ENCODE assay signal across 19 cellular contexts in genomic region chr16:29951966-29952365, GRCh38. TPM values are rescaled to one million over a fixed set of nuclear protein-coding genes. Genes with fewer than 3 reads are reported as not detected.
DNase-seq lines count a peak whose midpoint lies in the region; ATAC-seq, FAIRE-seq and TF ChIP-seq lines count a peak whose summit lies in the region.
"Had no signal": no experiment of that assay in that cellular context is flagged by ENCODE, and none has a peak within 500 bp of the region (broad histone marks: within the 10 kb centered on the region; RNA-seq: fewer than 3 reads in every experiment).

No MANE protein-coding gene starts in this region.

- H3K79me2 ChIP-seq in HepG2 (ENCODE audit: insufficient read depth, low read length) = no peaks in the 10 kb centered on the region

- peaks cover 0 to 10% of the 10 kb centered on the region in 2 experiments; a peak in 1 of 5 replicates for H3K27me3 ChIP-seq in HepG2 (ENCODE audit: control insufficient read depth in 1 of 2, insufficient read depth in 2 of 2, low read length in 2 of 2)
- H3K27me3 ChIP-seq in right lobe of liver = no peaks in the 10 kb centered on the region
- H3K27me3 ChIP-seq in uterus = no peaks in the 10 kb centered on the region

- TF ChIP-seq POLR2A in HepG2 (IDR thresholded peaks at IDR 0.05; ENCODE audit: insufficient read depth in 1 of 2, low read depth in 2 of 2, low read length in 2 of 2) (no peak), right lobe of liver (IDR thresholded peaks at IDR 0.05) (no peak), uterus (IDR thresholded peaks at IDR 0.05) (no peak)

- peaks cover 8% of the 10 kb centered on the region; the same call in 1 of the 2 replicates for H3K9me3 ChIP-seq in HepG2 (ENCODE audit: low read length)
- H3K9me3 ChIP-seq in right lobe of liver = no peaks in the 10 kb centered on the region
- no peaks in the 10 kb centered on the region for H3K9me3 ChIP-seq in uterus

- ATAC-seq in HepG2 = peak; percentile 92
- ATAC-seq in right lobe of liver = no peak
- ATAC-seq in GM19351 (IDR thresholded peaks at IDR 0.05; ENCODE audit: unreplicated experiment) = no peak
- ATAC-seq: PC-3 had no signal

- CTCF ChIA-PET in HepG2 (lab: Yijun Ruan, JAX; ENCODE audit: low intra/inter-chr PET ratio, low total read pairs) = no interaction called here

- TF ChIP-seq EP300 in HepG2 (IDR thresholded peaks at IDR 0.05; ENCODE audit: low read depth in 2 of 2, low read length in 2 of 2) = no peak
- no peak for TF ChIP-seq EP300 in HepG2 (CRISPR knock-in tag; IDR thresholded peaks at IDR 0.05; ENCODE audit: borderline replicate concordance)

- no peak for DNase-seq in HepG2 (ENCODE audit: low spot score)
- DNase-seq in right lobe of liver = no peak
- DNase-seq in cardiac fibroblast (ENCODE audit: low read depth in 2 of 2) = no peak
- DNase-seq in neural crest cell (ENCODE audit: low read depth, low spot score) = no peak
- DNase-seq in uterus = no peak
- DNase-seq in activated T-cell treated with anti-CD3 and anti-CD28 coated beads, Interleukin-2, amount 50 U/mL, for 24 hours = no peak
- DNase-seq in NCI-H1092 (lab: John Stamatoyannopoulos, UW) = no peak
- DNase-seq: COR-L47, DMS153, EL, KG1, NCI-H1048, NCI-H1694, NCI-H2107, PC-3 had no signal

- POLR2A ChIA-PET in HepG2 (lab: Yijun Ruan, JAX) = interaction anchor here (1.4 to 2.5 kb wide), 3 partner anchors 10 to 26 kb away, joined by 3 to 9 read pairs (median 4); partner anchors contain the start of genes KCTD13 and TMEM219

- H3K27ac ChIP-seq in HepG2 (ENCODE audit: extremely low read length, insufficient read depth, low read length) = no peak overlapping the region
- no peak overlapping the region for H3K27ac ChIP-seq in right lobe of liver
- no peak overlapping the region for H3K27ac ChIP-seq in uterus
- H3K27ac ChIP-seq: C4-2B, HL-60, SK-N-MC had no signal

- H3K27me3 Mint-ChIP-seq in neural crest cell (ENCODE audit: low read depth) = no peaks in the 10 kb centered on the region
- no peaks in the 10 kb centered on the region for H3K27me3 Mint-ChIP-seq in activated T-cell treated with anti-CD3 and anti-CD28 coated beads, Interleukin-2, amount 50 U/mL, for 24 hours

- TF ChIP-seq RAD21 in HepG2 (CRISPR knock-in tag; IDR thresholded peaks at IDR 0.05) = 0 out of 2 replicates have a peak, but pooled peaks have one; percentile 17

- intact Hi-C loops in HepG2 (cut with micrococcal nuclease; ENCODE audit: unreplicated experiment) (no loop called here), right lobe of liver (cut with DNase I) (no loop called here), uterus (cut with DNase I; ENCODE audit: low total_unique reads) (no loop called here)

- peak overlapping the region; percentile 47 for H3K27ac Mint-ChIP-seq in neural crest cell (ENCODE audit: unreplicated experiment)
- no peak overlapping the region for H3K27ac Mint-ChIP-seq in activated T-cell treated with anti-CD3 and anti-CD28 coated beads, Interleukin-2, amount 50 U/mL, for 24 hours

- H3K9me3 Mint-ChIP-seq in neural crest cell = peaks cover 5% of the 10 kb centered on the region
- H3K9me3 Mint-ChIP-seq in activated T-cell treated with anti-CD3 and anti-CD28 coated beads, Interleukin-2, amount 50 U/mL, for 24 hours = peaks cover 3% of the 10 kb centered on the region

- 29% methylated on average over 2 of the region's 2 CpGs for WGBS in HepG2 (ENCODE audit: low lambda C conversion rate)
- no CpG with 5 or more reads among the region's 2 CpGs for WGBS in right lobe of liver (ENCODE audit: insufficient coverage, low coverage, low lambda C conversion rate, missing lambda C conversion rate)

- no peak overlapping the region for H2AFZ ChIP-seq in HepG2 (ENCODE audit: low read length)

- H3K4me1 Mint-ChIP-seq in neural crest cell = no peaks in the 10 kb centered on the region
- no peaks in the 10 kb centered on the region for H3K4me1 Mint-ChIP-seq in activated T-cell treated with anti-CD3 and anti-CD28 coated beads, Interleukin-2, amount 50 U/mL, for 24 hours (ENCODE audit: low read depth)

- H3K4me1 ChIP-seq in HepG2 (ENCODE audit: insufficient read depth, low read length) (peaks cover 12% of the 10 kb centered on the region), right lobe of liver (no peaks in the 10 kb centered on the region), uterus (no peaks in the 10 kb centered on the region)

- no peaks in the 10 kb centered on the region for H3K36me3 Mint-ChIP-seq in neural crest cell (ENCODE audit: low read depth)
- no peaks in the 10 kb centered on the region for H3K36me3 Mint-ChIP-seq in activated T-cell treated with anti-CD3 and anti-CD28 coated beads, Interleukin-2, amount 50 U/mL, for 24 hours (ENCODE audit: low read depth)

- no TSS peak for BruUV-seq in HepG2 (replicated peaks; lab: Mats Ljungman, UMichigan)

- TF ChIP-seq CTCF in HepG2 (CRISPR knock-in tag; IDR thresholded peaks at IDR 0.05) (no peak), right lobe of liver (IDR thresholded peaks at IDR 0.05) (no peak), cardiac fibroblast (IDR thresholded peaks at IDR 0.05; ENCODE audit: low read depth, low read length) (peak; percentile 12), neural crest cell (conservative IDR thresholded peaks at IDR 0.05) (no peak), uterus (IDR thresholded peaks at IDR 0.05) (no peak)

- H3K9ac ChIP-seq in HepG2 (ENCODE audit: insufficient read depth, low read depth, low read length) = no peak overlapping the region

- H4K20me1 ChIP-seq in HepG2 (ENCODE audit: insufficient read depth, low read length) = no peaks in the 10 kb centered on the region

- H3K4me3 ChIP-seq in HepG2 (replicated peaks in 1 of 3; ENCODE audit: insufficient read depth in 1 of 3, low read depth in 2 of 3, low read length in 3 of 3) (no peak overlapping the region), right lobe of liver (no peak overlapping the region), cardiac fibroblast (replicated peaks in 1 of 2; ENCODE audit: low read depth in 2 of 2, low read length in 2 of 2) (no peak overlapping the region), uterus (no peak overlapping the region)
- H3K4me3 ChIP-seq: SK-N-MC had no signal

- H3K36me3 ChIP-seq in HepG2 (replicated peaks in 1 of 2; ENCODE audit: control insufficient read depth in 1 of 2, insufficient read depth in 2 of 2, low read length in 2 of 2) = no peaks in the 10 kb centered on the region
- H3K36me3 ChIP-seq in right lobe of liver = no peaks in the 10 kb centered on the region
- no peaks in the 10 kb centered on the region for H3K36me3 ChIP-seq in uterus

- H3K4me2 ChIP-seq in HepG2 (ENCODE audit: low read depth, low read length) = no peak overlapping the region

- no peak for FAIRE-seq in HepG2 (lab: Jason Lieb, UNC)

- in situ Hi-C loops in HepG2 (cut with HindIII; ENCODE audit: extremely low pct_ligation_motif_present, low pct_unique_long_range_greater_than_20kb) = no loop called here

- H3K4me3 Mint-ChIP-seq in neural crest cell = no peak overlapping the region
- no peak overlapping the region for H3K4me3 Mint-ChIP-seq in activated T-cell treated with anti-CD3 and anti-CD28 coated beads, Interleukin-2, amount 50 U/mL, for 24 hours

RNA-seq across cellular contexts. Expression of gene TMEM219, which starts 9.9 kb away (rescaled TPM):
- total RNA-seq in HepG2 (2016; rRNA removed; fragmentation: Illumina TruSeq; extraction: Trizol) (64.5 and 105 TPM in 2 replicates), right lobe of liver (10 to 100 TPM; 49.9 to 75.9 (median 57.1) TPM), neural crest cell (70.7 and 74.0 TPM in 2 replicates), uterus (10 to 100 TPM; 38.6 to 82.3 (median 58.5) TPM)
- 761 and 811 TPM in 2 replicates for total RNA-seq in HepG2 (2016; cell fraction: cytosol; rRNA removed; fragmentation: Illumina TruSeq; extraction: Trizol; ENCODE audit: low read depth)
- 62.0 and 109 TPM in 2 replicates for total RNA-seq in HepG2 (2016; cell fraction: insoluble cytoplasmic fraction; rRNA removed; fragmentation: Illumina TruSeq; extraction: Trizol)
- total RNA-seq in HepG2 (2016; cell fraction: membrane; rRNA removed; fragmentation: Illumina TruSeq; extraction: Trizol) = 407 and 415 TPM in 2 replicates
- 62.1 and 65.6 TPM in 2 replicates for total RNA-seq in HepG2 (2016; cell fraction: nucleus; rRNA removed; fragmentation: Illumina TruSeq; extraction: Trizol)
- polyA plus RNA-seq in HepG2 (2011; rRNA removed) = 115 and 151 TPM in 2 replicates
- 126 and 145 TPM in 2 replicates for polyA plus RNA-seq in HepG2 (2011; cell fraction: cytosol; rRNA removed)
- 259 and 324 TPM in 2 replicates for polyA plus RNA-seq in HepG2 (2011; cell fraction: nucleus; rRNA removed)
- polyA plus RNA-seq in HepG2 (2012) = 94.7 and 126 TPM in 2 replicates
- polyA plus RNA-seq in HepG2 (2016; cell fraction: cytosol; fragmentation: Illumina TruSeq; extraction: Trizol; ENCODE audit: low read depth) = 761 and 764 TPM in 2 replicates
- polyA plus RNA-seq in HepG2 (2016; cell fraction: insoluble cytoplasmic fraction; fragmentation: Illumina TruSeq; extraction: Trizol; ENCODE audit: low read depth) = 53.8 and 60.5 TPM in 2 replicates
- 363 and 365 TPM in 2 replicates for polyA plus RNA-seq in HepG2 (2016; cell fraction: membrane; fragmentation: Illumina TruSeq; extraction: Trizol; ENCODE audit: low read depth)
- 104 and 107 TPM in 2 replicates for polyA plus RNA-seq in HepG2 (2016; cell fraction: nucleus; fragmentation: Illumina TruSeq; extraction: Trizol; ENCODE audit: insufficient read depth, low read depth)
- 49.5 and 97.0 TPM in 2 replicates for polyA minus RNA-seq in HepG2 (2011; rRNA and poly(A)+ RNA removed; ENCODE audit: low replicate concordance)
- polyA minus RNA-seq in HepG2 (2011; cell fraction: cytosol; rRNA and poly(A)+ RNA removed) = 34.3 and 40.4 TPM in 2 replicates
- polyA minus RNA-seq in HepG2 (2011; cell fraction: nucleus; rRNA and poly(A)+ RNA removed) = 48.5 and 65.4 TPM in 2 replicates

RNA-seq across cellular contexts. Expression of gene TAOK2, which starts 21.7 kb away (rescaled TPM):
- 27.6 and 43.2 TPM in 2 replicates for total RNA-seq in HepG2 (2016; rRNA removed; fragmentation: Illumina TruSeq; extraction: Trizol)
- total RNA-seq in HepG2 (2016; cell fraction: cytosol; rRNA removed; fragmentation: Illumina TruSeq; extraction: Trizol; ENCODE audit: low read depth) = 7.5 and 7.7 TPM in 2 replicates
- total RNA-seq in HepG2 (2016; cell fraction: insoluble cytoplasmic fraction; rRNA removed; fragmentation: Illumina TruSeq; extraction: Trizol) = 23.0 and 42.5 TPM in 2 replicates
- total RNA-seq in HepG2 (2016; cell fraction: membrane; rRNA removed; fragmentation: Illumina TruSeq; extraction: Trizol) = 15.4 TPM in 2 replicates
- total RNA-seq in HepG2 (2016; cell fraction: nucleus; rRNA removed; fragmentation: Illumina TruSeq; extraction: Trizol) = 36.7 and 42.5 TPM in 2 replicates
- polyA plus RNA-seq in HepG2 (2011; rRNA removed) = 17.4 and 24.8 TPM in 2 replicates
- 10.9 and 13.5 TPM in 2 replicates for polyA plus RNA-seq in HepG2 (2011; cell fraction: cytosol; rRNA removed)
- 101 and 105 TPM in 2 replicates for polyA plus RNA-seq in HepG2 (2011; cell fraction: nucleus; rRNA removed)
- 15.5 and 21.1 TPM in 2 replicates for polyA plus RNA-seq in HepG2 (2012)
- polyA plus RNA-seq in HepG2 (2016; cell fraction: cytosol; fragmentation: Illumina TruSeq; extraction: Trizol; ENCODE audit: low read depth) = 1.7 and 1.9 TPM in 2 replicates
- polyA plus RNA-seq in HepG2 (2016; cell fraction: insoluble cytoplasmic fraction; fragmentation: Illumina TruSeq; extraction: Trizol; ENCODE audit: low read depth) = 15.8 and 17.9 TPM in 2 replicates
- polyA plus RNA-seq in HepG2 (2016; cell fraction: membrane; fragmentation: Illumina TruSeq; extraction: Trizol; ENCODE audit: low read depth) = 3.8 and 4.5 TPM in 2 replicates
- 80.3 and 83.9 TPM in 2 replicates for polyA plus RNA-seq in HepG2 (2016; cell fraction: nucleus; fragmentation: Illumina TruSeq; extraction: Trizol; ENCODE audit: insufficient read depth, low read depth)
- 28.3 and 32.0 TPM in 2 replicates for polyA minus RNA-seq in HepG2 (2011; rRNA and poly(A)+ RNA removed; ENCODE audit: low replicate concordance)
- 14.9 and 15.1 TPM in 2 replicates for polyA minus RNA-seq in HepG2 (2011; cell fraction: cytosol; rRNA and poly(A)+ RNA removed)
- polyA minus RNA-seq in HepG2 (2011; cell fraction: nucleus; rRNA and poly(A)+ RNA removed) = 27.7 and 31.1 TPM in 2 replicates
- total RNA-seq in right lobe of liver = 10 to 100 TPM; 15.8 to 19.6 (median 17.2) TPM
- 67.7 and 73.2 TPM in 2 replicates for total RNA-seq in neural crest cell
- 10 to 100 TPM; 28.4 to 70.0 (median 46.6) TPM for total RNA-seq in uterus

RNA-seq across cellular contexts. Expression of gene KCTD13, which starts 25.9 kb away (rescaled TPM):
- 3.9 and 6.3 TPM in 2 replicates for total RNA-seq in HepG2 (2016; rRNA removed; fragmentation: Illumina TruSeq; extraction: Trizol)
- 5.8 and 7.7 TPM in 2 replicates for total RNA-seq in HepG2 (2016; cell fraction: cytosol; rRNA removed; fragmentation: Illumina TruSeq; extraction: Trizol; ENCODE audit: low read depth)
- total RNA-seq in HepG2 (2016; cell fraction: insoluble cytoplasmic fraction; rRNA removed; fragmentation: Illumina TruSeq; extraction: Trizol) = 2.8 and 7.4 TPM in 2 replicates
- total RNA-seq in HepG2 (2016; cell fraction: membrane; rRNA removed; fragmentation: Illumina TruSeq; extraction: Trizol) = 7.3 and 8.6 TPM in 2 replicates
- total RNA-seq in HepG2 (2016; cell fraction: nucleus; rRNA removed; fragmentation: Illumina TruSeq; extraction: Trizol) = 9.6 and 9.7 TPM in 2 replicates
- 14.7 and 15.2 TPM in 2 replicates for polyA plus RNA-seq in HepG2 (2011; rRNA removed)
- polyA plus RNA-seq in HepG2 (2011; cell fraction: cytosol; rRNA removed) = 8.7 and 10.2 TPM in 2 replicates
- polyA plus RNA-seq in HepG2 (2011; cell fraction: nucleus; rRNA removed) = 37.3 and 41.9 TPM in 2 replicates
- 8.8 and 11.0 TPM in 2 replicates for polyA plus RNA-seq in HepG2 (2012)
- 5.4 and 7.2 TPM in 2 replicates for polyA plus RNA-seq in HepG2 (2016; cell fraction: cytosol; fragmentation: Illumina TruSeq; extraction: Trizol; ENCODE audit: low read depth)
- polyA plus RNA-seq in HepG2 (2016; cell fraction: insoluble cytoplasmic fraction; fragmentation: Illumina TruSeq; extraction: Trizol; ENCODE audit: low read depth) = 6.8 and 8.7 TPM in 2 replicates
- 8.5 and 8.9 TPM in 2 replicates for polyA plus RNA-seq in HepG2 (2016; cell fraction: membrane; fragmentation: Illumina TruSeq; extraction: Trizol; ENCODE audit: low read depth)
- 31.0 and 34.1 TPM in 2 replicates for polyA plus RNA-seq in HepG2 (2016; cell fraction: nucleus; fragmentation: Illumina TruSeq; extraction: Trizol; ENCODE audit: insufficient read depth, low read depth)
- polyA minus RNA-seq in HepG2 (2011; rRNA and poly(A)+ RNA removed; ENCODE audit: low replicate concordance) = 17.9 and 20.7 TPM in 2 replicates
- polyA minus RNA-seq in HepG2 (2011; cell fraction: cytosol; rRNA and poly(A)+ RNA removed) = 4.5 and 5.2 TPM in 2 replicates
- 18.8 and 20.0 TPM in 2 replicates for polyA minus RNA-seq in HepG2 (2011; cell fraction: nucleus; rRNA and poly(A)+ RNA removed)
- 10 to 100 TPM in 1 of 6 experiments, 1 to 10 TPM in 5; 5.4 to 13.5 (median 7.2) TPM for total RNA-seq in right lobe of liver
- total RNA-seq in neural crest cell = 24.3 and 25.2 TPM in 2 replicates
- total RNA-seq in uterus = 10 to 100 TPM in 2 of 4 donors, 1 to 10 TPM in 2; 1.8 to 33.3 (median 14.6) TPM

RNA-seq across cellular contexts. Expression of gene HIRIP3, which starts 43.5 kb away (rescaled TPM):
- 17.2 and 17.3 TPM in 2 replicates for total RNA-seq in HepG2 (2016; rRNA removed; fragmentation: Illumina TruSeq; extraction: Trizol)
- 14.2 TPM in 2 replicates for total RNA-seq in HepG2 (2016; cell fraction: cytosol; rRNA removed; fragmentation: Illumina TruSeq; extraction: Trizol; ENCODE audit: low read depth)
- 15.1 and 16.3 TPM in 2 replicates for total RNA-seq in HepG2 (2016; cell fraction: insoluble cytoplasmic fraction; rRNA removed; fragmentation: Illumina TruSeq; extraction: Trizol)
- 19.3 and 23.7 TPM in 2 replicates for total RNA-seq in HepG2 (2016; cell fraction: membrane; rRNA removed; fragmentation: Illumina TruSeq; extraction: Trizol)
- 8.3 and 10.3 TPM in 2 replicates for total RNA-seq in HepG2 (2016; cell fraction: nucleus; rRNA removed; fragmentation: Illumina TruSeq; extraction: Trizol)
- polyA plus RNA-seq in HepG2 (2011; rRNA removed) = 12.6 and 16.3 TPM in 2 replicates
- 12.2 and 16.8 TPM in 2 replicates for polyA plus RNA-seq in HepG2 (2011; cell fraction: cytosol; rRNA removed)
- 12.7 and 15.6 TPM in 2 replicates for polyA plus RNA-seq in HepG2 (2011; cell fraction: nucleus; rRNA removed)
- 8.7 and 10.3 TPM in 2 replicates for polyA plus RNA-seq in HepG2 (2012)
- 11.5 and 15.7 TPM in 2 replicates for polyA plus RNA-seq in HepG2 (2016; cell fraction: cytosol; fragmentation: Illumina TruSeq; extraction: Trizol; ENCODE audit: low read depth)
- polyA plus RNA-seq in HepG2 (2016; cell fraction: insoluble cytoplasmic fraction; fragmentation: Illumina TruSeq; extraction: Trizol; ENCODE audit: low read depth) = 23.3 and 25.6 TPM in 2 replicates
- polyA plus RNA-seq in HepG2 (2016; cell fraction: membrane; fragmentation: Illumina TruSeq; extraction: Trizol; ENCODE audit: low read depth) = 18.8 and 21.7 TPM in 2 replicates
- polyA plus RNA-seq in HepG2 (2016; cell fraction: nucleus; fragmentation: Illumina TruSeq; extraction: Trizol; ENCODE audit: insufficient read depth, low read depth) = 21.5 and 22.8 TPM in 2 replicates
- polyA minus RNA-seq in HepG2 (2011; rRNA and poly(A)+ RNA removed; ENCODE audit: low replicate concordance) = 7.0 and 15.9 TPM in 2 replicates
- 3.3 and 7.2 TPM in 2 replicates for polyA minus RNA-seq in HepG2 (2011; cell fraction: cytosol; rRNA and poly(A)+ RNA removed)
- polyA minus RNA-seq in HepG2 (2011; cell fraction: nucleus; rRNA and poly(A)+ RNA removed) = 8.4 and 11.6 TPM in 2 replicates
- total RNA-seq in right lobe of liver = 10 to 100 TPM in 2 of 6 experiments, 1 to 10 TPM in 4; 5.2 to 12.9 (median 9.0) TPM
- total RNA-seq in neural crest cell = 31.8 and 34.8 TPM in 2 replicates
- total RNA-seq in uterus = 10 to 100 TPM in 2 of 4 donors, 1 to 10 TPM in 2; 3.8 to 20.4 (median 13.5) TPM

RNA-seq across cellular contexts. Expression of gene INO80E, which starts 44.1 kb away (rescaled TPM):
- total RNA-seq in HepG2 (2016; rRNA removed; fragmentation: Illumina TruSeq; extraction: Trizol) = 39.5 and 45.6 TPM in 2 replicates
- 18.9 and 22.7 TPM in 2 replicates for total RNA-seq in HepG2 (2016; cell fraction: cytosol; rRNA removed; fragmentation: Illumina TruSeq; extraction: Trizol; ENCODE audit: low read depth)
- 35.1 and 45.9 TPM in 2 replicates for total RNA-seq in HepG2 (2016; cell fraction: insoluble cytoplasmic fraction; rRNA removed; fragmentation: Illumina TruSeq; extraction: Trizol)
- 25.0 and 29.9 TPM in 2 replicates for total RNA-seq in HepG2 (2016; cell fraction: membrane; rRNA removed; fragmentation: Illumina TruSeq; extraction: Trizol)
- total RNA-seq in HepG2 (2016; cell fraction: nucleus; rRNA removed; fragmentation: Illumina TruSeq; extraction: Trizol) = 25.3 and 33.1 TPM in 2 replicates
- polyA plus RNA-seq in HepG2 (2011; rRNA removed) = 25.8 and 28.4 TPM in 2 replicates
- polyA plus RNA-seq in HepG2 (2011; cell fraction: cytosol; rRNA removed) = 25.4 and 28.1 TPM in 2 replicates
- 71.2 and 71.9 TPM in 2 replicates for polyA plus RNA-seq in HepG2 (2011; cell fraction: nucleus; rRNA removed)
- polyA plus RNA-seq in HepG2 (2012) = 26.9 and 29.3 TPM in 2 replicates
- polyA plus RNA-seq in HepG2 (2016; cell fraction: cytosol; fragmentation: Illumina TruSeq; extraction: Trizol; ENCODE audit: low read depth) = 26.1 and 33.3 TPM in 2 replicates
- polyA plus RNA-seq in HepG2 (2016; cell fraction: insoluble cytoplasmic fraction; fragmentation: Illumina TruSeq; extraction: Trizol; ENCODE audit: low read depth) = 59.9 and 67.8 TPM in 2 replicates
- polyA plus RNA-seq in HepG2 (2016; cell fraction: membrane; fragmentation: Illumina TruSeq; extraction: Trizol; ENCODE audit: low read depth) = 33.8 and 33.9 TPM in 2 replicates
- 83.7 and 87.4 TPM in 2 replicates for polyA plus RNA-seq in HepG2 (2016; cell fraction: nucleus; fragmentation: Illumina TruSeq; extraction: Trizol; ENCODE audit: insufficient read depth, low read depth)
- polyA minus RNA-seq in HepG2 (2011; rRNA and poly(A)+ RNA removed; ENCODE audit: low replicate concordance) = 9.4 and 17.6 TPM in 2 replicates
- 5.5 and 10.9 TPM in 2 replicates for polyA minus RNA-seq in HepG2 (2011; cell fraction: cytosol; rRNA and poly(A)+ RNA removed)
- polyA minus RNA-seq in HepG2 (2011; cell fraction: nucleus; rRNA and poly(A)+ RNA removed) = 15.3 and 21.1 TPM in 2 replicates
- 10 to 100 TPM; 22.3 to 45.8 (median 33.2) TPM for total RNA-seq in right lobe of liver
- 81.9 and 88.6 TPM in 2 replicates for total RNA-seq in neural crest cell
- 100 to 1,000 TPM in 1 of 4 donors, 10 to 100 TPM in 2, 1 to 10 TPM in 1; 4.1 to 714 (median 68.9) TPM for total RNA-seq in uterus
